Comparison of ENCODE assay signal across 8 cellular contexts in the genomic region with DNA sequence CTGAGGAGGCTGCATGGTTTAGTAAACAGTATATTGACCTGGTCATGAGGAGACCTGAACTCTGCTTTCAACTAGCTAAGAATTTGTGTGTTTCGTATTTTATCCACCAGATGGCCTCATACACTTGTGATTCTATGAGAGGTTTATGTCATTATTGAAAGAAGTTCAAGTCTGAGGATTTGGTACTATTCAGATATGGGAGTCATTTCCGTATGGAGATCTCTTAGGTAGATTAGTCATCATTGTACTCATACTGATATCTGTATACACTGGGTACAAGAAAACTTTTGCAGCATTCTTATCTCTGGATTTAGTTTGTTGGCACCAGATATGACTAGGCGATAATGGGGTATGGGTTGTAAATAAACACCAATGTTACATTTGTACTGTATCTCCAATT. TPM values are rescaled to one million over a fixed set of nuclear protein-coding genes. Genes with fewer than 3 reads are reported as not detected.
A peak's percentile ranks its signal among the peaks of the same experiment; 100 is the strongest.
DNase-seq lines count a peak whose midpoint lies in the region; ATAC-seq, FAIRE-seq and TF ChIP-seq lines count a peak whose summit lies in the region.

No MANE protein-coding gene starts in this region.

- TF ChIP-seq CTCF in GM20000 (IDR thresholded peaks at IDR 0.05; ENCODE audit: extremely low read depth, missing control alignments) (no peak), Loucy (conservative IDR thresholded peaks at IDR 0.05; ENCODE audit: low read length) (peak; percentile 72), RWPE2 (IDR thresholded peaks at IDR 0.05; ENCODE audit: poor library complexity, severe bottlenecking) (peak; percentile 78)

- H3K4me1 ChIP-seq in Loucy (ENCODE audit: insufficient read depth, low read length, poor library complexity, severe bottlenecking) (no peaks in the 10 kb centered on the region), RWPE2 (ENCODE audit: insufficient read depth, poor library complexity, severe bottlenecking) (peaks cover 16% of the 10 kb centered on the region)

- H3K27me3 ChIP-seq in Loucy (ENCODE audit: insufficient read depth, low read length, poor library complexity, severe bottlenecking) (no peaks in the 10 kb centered on the region), RWPE2 (ENCODE audit: insufficient read depth, poor library complexity, severe bottlenecking) (no peaks in the 10 kb centered on the region)

- H4K20me1 ChIP-seq in Loucy (ENCODE audit: insufficient read depth, low read length, poor library complexity, severe bottlenecking), result peaks cover 3% of the 10 kb centered on the region

- FAIRE-seq in endometrium (lab: Jason Lieb, UNC), result peak; percentile 95

- no peaks in the 10 kb centered on the region for H3K9me3 ChIP-seq in Loucy (ENCODE audit: insufficient read depth, low read depth, low read length)
- no peaks in the 10 kb centered on the region for H3K9me3 ChIP-seq in RWPE2 (ENCODE audit: severe bottlenecking)

- peaks cover 7% of the 10 kb centered on the region; the same call in 1 of the 2 replicates for H3K79me2 ChIP-seq in Loucy (ENCODE audit: insufficient read depth, low read length)

- H3K4me2 ChIP-seq in Loucy (ENCODE audit: low read depth, low read length, poor library complexity, severe bottlenecking), result no peak overlapping the region

- H3F3A ChIP-seq in Loucy (ENCODE audit: low read depth), result 0 out of 2 replicates have a peak, but pooled peaks cover 7% of the 10 kb centered on the region

- H3K4me3 ChIP-seq in Loucy (ENCODE audit: low read length, poor library complexity, severe bottlenecking) (no peak overlapping the region), RWPE2 (ENCODE audit: severe bottlenecking) (no peak overlapping the region)

- no peak overlapping the region for H3K9ac ChIP-seq in Loucy (ENCODE audit: low read depth, low read length, poor library complexity, severe bottlenecking)

- ATAC-seq in RWPE2 (ENCODE audit: low read depth), result peak; percentile 99
- ATAC-seq in GM19328 (IDR thresholded peaks at IDR 0.05; ENCODE audit: unreplicated experiment), result no peak

- peak; percentile 50 for DNase-seq in D341Med (ENCODE audit: low spot score)
- peak; percentile 32 for DNase-seq in GM20000 (ENCODE audit: low spot score)
- no peak for DNase-seq in RWPE2 (ENCODE audit: low spot score)
- DNase-seq in middle frontal gyrus (ENCODE audit: extremely low spot score, low spot score), result peak; percentile 61
- DNase-seq in mucosa of gallbladder (ENCODE audit: low spot score), result no peak

- no peak overlapping the region for H3K27ac ChIP-seq in RWPE2 (ENCODE audit: poor library complexity, severe bottlenecking)

- H2AFZ ChIP-seq in Loucy (ENCODE audit: low read length), result no peak overlapping the region

- H3K36me3 ChIP-seq in Loucy (ENCODE audit: insufficient read depth, low read length) (peaks cover 82% of the 10 kb centered on the region), RWPE2 (ENCODE audit: low read depth) (peaks cover 68% of the 10 kb centered on the region)

- H3K9me2 ChIP-seq in Loucy (replicated peaks; ENCODE audit: low read depth, low read length), result no peaks in the 10 kb centered on the region

RNA-seq across cellular contexts. Expression of a gene that starts 26.6 kb away (rescaled TPM):
- 23.6 TPM for total RNA-seq in mucosa of gallbladder

RNA-seq across cellular contexts. Expression of a gene that starts 43.2 kb away (rescaled TPM):
- 15.4 TPM for total RNA-seq in mucosa of gallbladder

Comparison
In these comparisons a context has a peak if more than half of its experiments do, and no peak if none do; other contexts are left out.
1. DNase-seq: peak in D341Med (single experiment), GM20000 (single experiment) and middle frontal gyrus (single experiment); none in RWPE2 (single experiment) and mucosa of gallbladder (single experiment).